ENCODE assay signal across 9 cellular contexts in the genomic region with DNA sequence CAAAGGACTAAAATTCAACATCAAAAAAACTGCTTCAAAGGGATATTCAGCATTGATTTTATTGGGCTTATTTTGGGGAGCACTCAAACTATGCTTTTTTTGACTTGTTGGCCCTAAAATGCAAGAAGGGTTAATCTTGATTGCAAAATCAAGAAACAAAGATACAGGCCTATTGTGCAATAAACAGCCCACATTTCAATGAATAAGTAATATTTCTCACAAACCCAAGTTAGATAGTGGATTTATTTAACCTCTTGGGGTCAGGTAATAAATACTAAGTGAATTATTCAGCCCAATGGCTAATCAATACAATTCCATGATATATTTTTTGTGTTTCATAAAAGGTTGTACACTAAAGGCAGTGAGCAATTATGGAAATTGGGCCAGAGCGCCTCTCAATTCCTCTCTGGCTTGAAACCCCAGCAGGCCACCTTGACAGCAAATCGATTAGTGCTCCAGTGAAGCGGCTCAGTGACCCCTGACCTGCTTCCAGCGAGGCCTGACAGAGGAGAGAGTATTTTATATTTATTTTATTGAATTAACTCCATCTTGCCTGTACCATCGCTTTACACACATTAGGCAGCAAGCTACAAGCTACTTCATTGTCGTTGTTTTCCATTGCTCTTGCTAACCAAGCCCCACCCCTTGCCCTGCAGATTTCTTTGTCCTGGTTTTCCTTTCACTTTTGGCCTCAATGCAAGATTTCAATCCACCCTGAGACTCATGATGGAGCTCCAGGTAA.
DNase-seq lines count a peak whose midpoint lies in the region; ATAC-seq and TF ChIP-seq lines count a peak whose summit lies in the region.
"Had no signal": no experiment of that assay in that cellular context is flagged by ENCODE, and none has a peak within 500 bp of the region (broad histone marks: within the 10 kb centered on the region; RNA-seq: fewer than 3 reads in every experiment).

No MANE protein-coding gene starts in this region.

- H2AFZ ChIP-seq in PC-3 (ENCODE audit: low read length) (no peak overlapping the region), neuron (ENCODE audit: low read depth, low read length) (peak overlapping the region; percentile 20)

- H3K9me2 ChIP-seq in PC-3 (replicated peaks; ENCODE audit: low read length): no peaks in the 10 kb centered on the region

- in situ Hi-C loops in ACHN (cut with HindIII; ENCODE audit: low pct_ligation_motif_present, low pct_unique_long_range_greater_than_20kb, low sequenced_read_pairs): no loop called here

- no peak overlapping the region for H3K9ac ChIP-seq in PC-3 (ENCODE audit: low read length)

- CTCF ChIA-PET in PC-3 (lab: Charles Lee): no interaction called here

- no peak for TF ChIP-seq CTCF in PC-3 (conservative IDR thresholded peaks at IDR 0.05; ENCODE audit: low read depth, low read length)

- H3K27me3 ChIP-seq in PC-3 (ENCODE audit: low read length) (no peaks in the 10 kb centered on the region), neuron (ENCODE audit: insufficient read depth, low read length) (no peaks in the 10 kb centered on the region)

- POLR2A ChIA-PET in PC-3 (lab: Charles Lee; ENCODE audit: unreplicated experiment): interaction anchor here (0.6 kb wide), 1 partner anchor 145 kb away, joined by 4 read pairs; no protein-coding TSS in a partner anchor

- peak; percentile 1 for DNase-seq in PC-3
- no peak for DNase-seq in NCI-H1048 (lab: John Stamatoyannopoulos, UW)
- no peak for DNase-seq in cerebellum (ENCODE audit: low spot score)
- no peak for DNase-seq in GOT3 (lab: John Stamatoyannopoulos, UW)
- no peak for DNase-seq in ACHN

- H3K4me1 ChIP-seq in PC-3 (ENCODE audit: insufficient read depth, low read length) (no peaks in the 10 kb centered on the region), neuron (ENCODE audit: insufficient read depth, low read length) (peaks cover 30% of the 10 kb centered on the region)

- peak; percentile 85 for ATAC-seq in GM18867 (IDR thresholded peaks at IDR 0.05; ENCODE audit: unreplicated experiment)
- peak; percentile 74 for ATAC-seq in HG02623 (IDR thresholded peaks at IDR 0.05; ENCODE audit: unreplicated experiment)
- no peak for ATAC-seq in PC-3

- H3K27ac ChIP-seq in PC-3 (ENCODE audit: low read length): no peak overlapping the region

- no peak overlapping the region for H3K4me2 ChIP-seq in PC-3 (ENCODE audit: low read length)

- H3K36me3 ChIP-seq in PC-3 (ENCODE audit: low read depth, low read length) (no peaks in the 10 kb centered on the region), neuron (ENCODE audit: insufficient read depth, low read length) (no peaks in the 10 kb centered on the region)

- H3F3A ChIP-seq in PC-3 (ENCODE audit: low read length, unreplicated experiment): no peaks in the 10 kb centered on the region

- intact Hi-C loops in PC-3 (cut with micrococcal nuclease): no loop called here

- no peaks in the 10 kb centered on the region for H3K79me2 ChIP-seq in PC-3 (ENCODE audit: low read length)

- BruUV-seq in PC-3 (replicated peaks; lab: Mats Ljungman, UMichigan): no TSS peak

- no peak overlapping the region for H3K4me3 ChIP-seq in PC-3 (ENCODE audit: low read length)
- H3K4me3 ChIP-seq in neuron (ENCODE audit: low read length): peak overlapping the region; percentile 19
- H3K4me3 ChIP-seq: skin epidermis had no signal

- no peaks in the 10 kb centered on the region for H4K20me1 ChIP-seq in PC-3 (ENCODE audit: low read length)

- no peaks in the 10 kb centered on the region for H3K9me3 ChIP-seq in PC-3 (ENCODE audit: low read length)
- H3K9me3 ChIP-seq in neuron (ENCODE audit: low read length): no peaks in the 10 kb centered on the region
